21 cellular contexts compared by ENCODE assay signal in genomic region chr16:88923926-88924833, GRCh38. TPM values are rescaled to one million over a fixed set of nuclear protein-coding genes. Genes with fewer than 3 reads are reported as not detected.
DNase-seq lines count a peak whose midpoint lies in the region; ATAC-seq, FAIRE-seq and TF ChIP-seq lines count a peak whose summit lies in the region.
"Had no signal": no experiment of that assay in that cellular context is flagged by ENCODE, and none has a peak within 500 bp of the region (broad histone marks: within the 10 kb centered on the region; RNA-seq: fewer than 3 reads in every experiment).

No MANE protein-coding gene starts in this region.

- no peak for TF ChIP-seq RAD21 in H1 (IDR thresholded peaks at IDR 0.05 in 1 of 2, conservative IDR thresholded peaks at IDR 0.05 in 1 of 2; ENCODE audit: low read depth in 2 of 2, low read length in 2 of 2)

- no peaks in the 10 kb centered on the region for H3K79me2 ChIP-seq in H1 (ENCODE audit: control insufficient read depth in 1 of 2, insufficient read depth in 2 of 2, low read length in 2 of 2)

- no peaks in the 10 kb centered on the region for H3K9me3 ChIP-seq in BLaER1
- no peaks in the 10 kb centered on the region for H3K9me3 ChIP-seq in HEK293 (ENCODE audit: control insufficient read depth, insufficient read depth, low read depth, low read length)
- H3K9me3 ChIP-seq in H1 (ENCODE audit: insufficient read depth in 2 of 2, low read depth in 1 of 2, low read length in 1 of 2): no peaks in the 10 kb centered on the region
- H3K9me3 ChIP-seq in neuronal stem cell (replicated peaks in 1 of 2; ENCODE audit: control insufficient read depth in 2 of 2, insufficient read depth in 1 of 2, low read depth in 1 of 2, low read length in 2 of 2): peaks cover 0 to 3% of the 10 kb centered on the region in 2 donors
- H3K9me3 ChIP-seq in small intestine (ENCODE audit: control insufficient read depth, low read depth): no peaks in the 10 kb centered on the region
- H3K9me3 ChIP-seq: neutrophil, sigmoid colon had no signal

- H2BK20ac ChIP-seq in H1 (ENCODE audit: low read length): 0 out of 2 replicates have a peak overlapping the region, but pooled peaks have one; percentile 95

- peak overlapping the region; percentile 78 for H3K18ac ChIP-seq in H1 (ENCODE audit: extremely low read depth, low read length)
- H3K18ac ChIP-seq in neuronal stem cell (ENCODE audit: low read length): peak overlapping the region; percentile 55

- H3K36me3 ChIP-seq in BLaER1 (peaks cover 14% of the 10 kb centered on the region; the same call in 1 of the 2 replicates), HEK293 (ENCODE audit: control insufficient read depth in 2 of 2, insufficient read depth in 1 of 2, low read length in 2 of 2) (no peaks in the 10 kb centered on the region), H1 (ENCODE audit: control insufficient read depth in 2 of 4, insufficient read depth in 4 of 4, low read length in 3 of 4) (no peaks in the 10 kb centered on the region), neuronal stem cell (replicated peaks in 1 of 2; ENCODE audit: control insufficient read depth in 2 of 2, insufficient read depth in 2 of 2, low read length in 2 of 2) (no peaks in the 10 kb centered on the region), small intestine (ENCODE audit: control insufficient read depth in 2 of 2, insufficient read depth in 2 of 2, low read length in 2 of 2) (no peaks in the 10 kb centered on the region)
- H3K36me3 ChIP-seq: sigmoid colon had no signal

- peaks cover 99% of the 10 kb centered on the region for H4K20me1 ChIP-seq in BLaER1
- H4K20me1 ChIP-seq in H1 (replicated peaks in 1 of 2; ENCODE audit: control insufficient read depth in 1 of 2, insufficient read depth in 2 of 2, low read length in 2 of 2): no peaks in the 10 kb centered on the region

- TF ChIP-seq EP300 in H1 (IDR thresholded peaks at IDR 0.05; ENCODE audit: borderline replicate concordance in 1 of 2, low read depth in 2 of 2, low read length in 2 of 2): no peak

- 71% methylated on average over 22 of the region's 37 CpGs; no CpG with 5 or more reads in 1 of the 2 experiments for WGBS in H1 (ENCODE audit: extremely low coverage in 1 of 2, insufficient coverage in 1 of 2, insufficient read length in 1 of 2, insufficient replicate concordance in 2 of 2, low coverage in 1 of 2, low lambda C conversion rate in 2 of 2, missing lambda C conversion rate in 1 of 2), 2 experiments
- WGBS in neuronal stem cell (ENCODE audit: extremely low coverage in 2 of 2, insufficient read length in 2 of 2, insufficient replicate concordance in 1 of 2), 2 donors: no CpG with 5 or more reads among the region's 37 CpGs
- WGBS in small intestine, 3 donors: 53 to 72% (median 56%) methylated on average over 33 to 37 of the region's 37 CpGs

- H2AFZ ChIP-seq in H1 (ENCODE audit: low read length): no peak overlapping the region
- H2AFZ ChIP-seq in neuronal stem cell (ENCODE audit: low read length): no peak overlapping the region

- peak overlapping the region; percentile 68 for H4K91ac ChIP-seq in H1 (replicated peaks; ENCODE audit: insufficient read length, low read length)
- H4K91ac ChIP-seq in neuronal stem cell (ENCODE audit: low read depth, low read length, poor library complexity): no peak overlapping the region

- H3K79me1 ChIP-seq in H1 (ENCODE audit: low read depth, low read length): no peaks in the 10 kb centered on the region
- H3K79me1 ChIP-seq in neuronal stem cell (ENCODE audit: low read depth, low read length): peaks cover 1% of the 10 kb centered on the region

- ATAC-seq in HG03354 (IDR thresholded peaks at IDR 0.05; ENCODE audit: poor library complexity, severe bottlenecking, unreplicated experiment) (no peak), Right ventricle myocardium inferior (no peak)

- peak overlapping the region; percentile 81; the same call in 1 of the 2 replicates for H2BK5ac ChIP-seq in H1 (ENCODE audit: low read depth, low read length)
- H2BK5ac ChIP-seq in neuronal stem cell (ENCODE audit: low read length): no peak overlapping the region

- FAIRE-seq in H1 (lab: Jason Lieb, UNC) (no peak), small intestine (lab: Jason Lieb, UNC) (no peak)
- FAIRE-seq: astrocyte, D721Med, GM12892 had no signal

- H4K8ac ChIP-seq in H1 (ENCODE audit: extremely low read depth, insufficient read depth, low read length): peak overlapping the region; percentile 42
- no peak overlapping the region for H4K8ac ChIP-seq in neuronal stem cell (ENCODE audit: low read depth, low read length)

- H2BK15ac ChIP-seq in H1 (ENCODE audit: low read length): peak overlapping the region; percentile 88; the same call in 1 of the 2 replicates
- peak overlapping the region; percentile 64 for H2BK15ac ChIP-seq in neuronal stem cell (ENCODE audit: low read length)

- no peak overlapping the region for H3K23ac ChIP-seq in H1 (ENCODE audit: insufficient read length)
- H3K23ac ChIP-seq in neuronal stem cell (ENCODE audit: low read depth, low read length, poor library complexity): peak overlapping the region; percentile 75

- H3K9ac ChIP-seq in BLaER1 (peak overlapping the region; percentile 66; the same call in 1 of the 2 replicates), H1 (replicated peaks in 1 of 4; ENCODE audit: extremely low read depth in 1 of 4, low read depth in 3 of 4, low read length in 3 of 4) (no peak overlapping the region), neuronal stem cell (ENCODE audit: low read depth, low read length, poor library complexity) (no peak overlapping the region)

- H3K23me2 ChIP-seq in H1 (ENCODE audit: low read depth, low read length): no peaks in the 10 kb centered on the region

- no peak overlapping the region for H3K14ac ChIP-seq in H1 (ENCODE audit: insufficient read length)
- peak overlapping the region; percentile 1 for H3K14ac ChIP-seq in neuronal stem cell (ENCODE audit: low read length)

- H2BK12ac ChIP-seq in H1 (ENCODE audit: low read depth, low read length) (peak overlapping the region; percentile 95; the same call in 1 of the 2 replicates), neuronal stem cell (ENCODE audit: low read length) (no peak overlapping the region)

- H3K4me3 ChIP-seq in BLaER1 (peak overlapping the region; percentile 50), HEK293 (ENCODE audit: low read depth, low read length) (no peak overlapping the region), H1 (ENCODE audit: extremely low read depth in 1 of 4, insufficient read depth in 2 of 4, low read depth in 3 of 4, low read length in 4 of 4) (no peak overlapping the region), neuronal stem cell (ENCODE audit: low read length in 2 of 2) (no peak overlapping the region), small intestine (ENCODE audit: low read depth in 1 of 2, low read length in 2 of 2) (no peak overlapping the region)
- H3K4me3 ChIP-seq: sigmoid colon had no signal

- DNase-seq in H1 (ENCODE audit: low read depth in 1 of 2, low spot score in 2 of 2): no peak
- no peak for DNase-seq in neuronal stem cell (ENCODE audit: low spot score)
- no peak for DNase-seq in small intestine
- DNase-seq in Right ventricle myocardium inferior (ENCODE audit: missing footprints): no peak
- no peak for DNase-seq in activated effector memory CD4-positive, alpha-beta T cell treated with anti-CD3 and anti-CD28 coated beads, Interleukin-2, amount 50 U/mL, for 16 hours
- DNase-seq: activated naive CD4-positive, alpha-beta T cell treated with anti-CD3 and anti-CD28 coated beads, Interleukin-2, amount 50 U/mL, for 16 hours; activated T-cell treated with anti-CD3 and anti-CD28 coated beads, Interleukin-2, amount 50 U/mL, for 24 hours; AML-193; sigmoid colon; T-helper 2 cell had no signal

- H3K4me2 ChIP-seq in BLaER1: peak overlapping the region; percentile 97
- H3K4me2 ChIP-seq in H1 (ENCODE audit: insufficient read depth in 1 of 2, low read depth in 2 of 2, low read length in 2 of 2): no peak overlapping the region; a peak in 1 of 4 replicates
- H3K4me2 ChIP-seq in neuronal stem cell (ENCODE audit: insufficient read depth, low read length, poor library complexity, severe bottlenecking): no peak overlapping the region

- H2AK5ac ChIP-seq in H1 (ENCODE audit: low read depth, low read length) (no peak overlapping the region), neuronal stem cell (ENCODE audit: low read depth, low read length) (peak overlapping the region; percentile 20)

- H3K4ac ChIP-seq in H1 (replicated peaks; ENCODE audit: insufficient read length, low read depth, low read length) (no peak overlapping the region), neuronal stem cell (ENCODE audit: low read length) (no peak overlapping the region)

- H2BK120ac ChIP-seq in H1 (replicated peaks; ENCODE audit: low read depth, low read length) (no peak overlapping the region), neuronal stem cell (ENCODE audit: low read depth, low read length) (no peak overlapping the region)

- H4K5ac ChIP-seq in H1 (ENCODE audit: insufficient read length, low read depth, low read length): no peak overlapping the region

- intact Hi-C loops in Right ventricle myocardium inferior (cut with DNase I): loop anchor here (2.0 kb wide), 1 partner anchor 15 kb away; no protein-coding TSS in a partner anchor

- CTCF ChIA-PET in HEK293 (lab: Yijun Ruan, JAX) (interaction anchor here (0.7 to 1.1 kb wide), 2 partner anchors 106 to 243 kb away, joined by 3 read pairs; no protein-coding TSS in a partner anchor), H1 (lab: Charles Lee; ENCODE audit: partially characterized antibody) (interaction anchor here (0.6 to 1.7 kb wide), 9 partner anchors 11 to 1876 kb away, joined by 3 to 5 read pairs (median 3); no protein-coding TSS in a partner anchor)

- POLR2A ChIA-PET in HEK293 (lab: Yijun Ruan, JAX) (no interaction called here), H1 (lab: Charles Lee; ENCODE audit: partially characterized antibody) (interaction anchor here (0.6 to 1.3 kb wide), 3 partner anchors 232 to 295 kb away, joined by 3 to 4 read pairs (median 3); partner anchors contain the start of gene ZNF778)

- no peak overlapping the region for H3K56ac ChIP-seq in H1 (replicated peaks; ENCODE audit: insufficient read length, low read depth, low read length)

- TF ChIP-seq CTCF in HEK293 (tag by site-specific recombination; IDR thresholded peaks at IDR 0.05): no peak
- no peak for TF ChIP-seq CTCF in H1 (IDR thresholded peaks at IDR 0.05; ENCODE audit: control extremely low read depth in 1 of 3, insufficient read depth in 1 of 3, low read depth in 1 of 3, low read length in 3 of 3)

- H3K27me3 ChIP-seq in BLaER1 (no peaks in the 10 kb centered on the region), H1 (replicated peaks in 1 of 4; ENCODE audit: control insufficient read depth in 3 of 4, extremely low read depth in 1 of 4, insufficient read depth in 3 of 4, low read length in 3 of 4) (no peaks in the 10 kb centered on the region), neuronal stem cell (ENCODE audit: control insufficient read depth in 3 of 3, insufficient read depth in 3 of 3, low read depth in 1 of 3, low read length in 3 of 3) (peaks cover 0 to 51% (median 0%) of the 10 kb centered on the region in 3 experiments), small intestine (ENCODE audit: control insufficient read depth in 2 of 2, insufficient read depth in 2 of 2, low read length in 2 of 2) (no peaks in the 10 kb centered on the region)
- H3K27me3 ChIP-seq: neutrophil had no signal

- H3K4me1 ChIP-seq in BLaER1 (peaks cover 99% of the 10 kb centered on the region), HEK293 (ENCODE audit: control insufficient read depth, insufficient read depth, low read length) (no peaks in the 10 kb centered on the region; the same call in 1 of the 2 replicates), H1 (replicated peaks in 1 of 4; ENCODE audit: control insufficient read depth in 3 of 4, insufficient read depth in 4 of 4, low read length in 3 of 4) (peaks cover 0 to 30% (median 16%) of the 10 kb centered on the region in 4 experiments; a peak in 5 of 7 replicates), neuronal stem cell (ENCODE audit: control insufficient read depth in 2 of 2, insufficient read depth in 1 of 2, low read depth in 1 of 2, low read length in 2 of 2) (peaks cover 18 to 34% of the 10 kb centered on the region in 2 donors), small intestine (ENCODE audit: control insufficient read depth in 2 of 2, insufficient read depth in 1 of 2, low read depth in 1 of 2, low read length in 1 of 2) (peaks cover 0 to 4% of the 10 kb centered on the region in 2 donors)

- no peak for TF ChIP-seq POLR2A in H1 (IDR thresholded peaks at IDR 0.05; ENCODE audit: control extremely low read depth in 1 of 2, low read depth in 2 of 2, low read length in 2 of 2)

- H3K27ac ChIP-seq in BLaER1: peak overlapping the region; percentile 87
- no peak overlapping the region for H3K27ac ChIP-seq in HEK293 (ENCODE audit: extremely low read depth, low read depth, low read length)
- no peak overlapping the region for H3K27ac ChIP-seq in H1 (ENCODE audit: low read depth, low read length)
- H3K27ac ChIP-seq in neuronal stem cell (replicated peaks; ENCODE audit: low read length): no peak overlapping the region
- no peak overlapping the region for H3K27ac ChIP-seq in small intestine (ENCODE audit: low read depth in 1 of 2, low read length in 1 of 2)
- H3K27ac ChIP-seq: neutrophil, sigmoid colon had no signal

RNA-seq across cellular contexts. Expression of gene CBFA2T3, which starts 52.8 kb away (rescaled TPM):
- total RNA-seq in H1 (2021; fragmentation: NEBNext Ultra II Directional; extraction: Animal tissue kit (Norgen Biotek cat#: 25700)): 1.3 and 2.7 TPM in 2 replicates
- polyA plus RNA-seq in H1 (2011; rRNA removed) (0.51 and 1.5 TPM in 2 replicates), small intestine (1 to 10 TPM; 1.4 to 5.7 (median 2.5) TPM)
- 0.62 TPM for polyA plus RNA-seq in H1 (2011; cell fraction: cytosol; rRNA removed)
- polyA plus RNA-seq in H1 (2011; cell fraction: nucleus; rRNA removed): 3.9 TPM
- 0.99 to 1.7 TPM (median 1.2 TPM) in 4 replicates for polyA plus RNA-seq in H1 (2012, experiment 1 of 2)
- 1.1 TPM for polyA plus RNA-seq in H1 (2012, experiment 2 of 2)
- polyA plus RNA-seq in H1 (2013, experiment 1 of 2): 1.6 TPM
- 1.2 TPM for polyA plus RNA-seq in H1 (2013, experiment 2 of 2)
- polyA minus RNA-seq in H1 (2011; rRNA and poly(A)+ RNA removed): 0.59 and 0.66 TPM in 2 replicates
- polyA minus RNA-seq in H1 (2011; cell fraction: cytosol; rRNA and poly(A)+ RNA removed): 2.9 TPM
- polyA minus RNA-seq in H1 (2011; cell fraction: nucleus; rRNA and poly(A)+ RNA removed): 2.1 TPM
- 8.3 TPM for polyA plus RNA-seq in neuronal stem cell (2013, experiment 1 of 2)
- polyA plus RNA-seq in neuronal stem cell (2013, experiment 2 of 2): 8.0 TPM
- total RNA-seq in Right ventricle myocardium inferior: 11.1 TPM
- total RNA-seq: chondrocyte had no signal

RNA-seq across cellular contexts. Expression of gene PABPN1L, which starts 57.7 kb away (rescaled TPM):
- total RNA-seq in H1 (2021; fragmentation: NEBNext Ultra II Directional; extraction: Animal tissue kit (Norgen Biotek cat#: 25700)): not detected in 2 replicates
- polyA plus RNA-seq in H1 (2011; rRNA removed) (not detected in 2 replicates), small intestine (not detected)
- not detected for polyA plus RNA-seq in H1 (2011; cell fraction: cytosol; rRNA removed)
- polyA plus RNA-seq in H1 (2011; cell fraction: nucleus; rRNA removed): 0.20 TPM
- polyA plus RNA-seq in H1 (2012, experiment 1 of 2): 0.17 TPM in 1 of 4 replicates, not detected in the others
- not detected for polyA plus RNA-seq in H1 (2012, experiment 2 of 2)
- not detected for polyA plus RNA-seq in H1 (2013, experiment 1 of 2)
- polyA plus RNA-seq in H1 (2013, experiment 2 of 2): not detected
- polyA minus RNA-seq in H1 (2011; rRNA and poly(A)+ RNA removed): not detected in 2 replicates
- not detected for polyA minus RNA-seq in H1 (2011; cell fraction: cytosol; rRNA and poly(A)+ RNA removed)
- polyA minus RNA-seq in H1 (2011; cell fraction: nucleus; rRNA and poly(A)+ RNA removed): not detected
- polyA plus RNA-seq in neuronal stem cell (2013, experiment 1 of 2): not detected
- not detected for polyA plus RNA-seq in neuronal stem cell (2013, experiment 2 of 2)
- total RNA-seq in Right ventricle myocardium inferior: not detected
- total RNA-seq: activated CD8-positive, alpha-beta T cell treated with anti-CD3 and anti-CD28 coated beads for 36 hours; astrocyte; chondrocyte; HT-29; kidney epithelial cell; sigmoid colon had no signal
